22 cellular contexts compared by ENCODE assay signal in genomic region chr9:6620353-6620752, GRCh38.
"Had no signal": no experiment of that assay in that cellular context is flagged by ENCODE, and none has a peak within 500 bp of the region (broad histone marks: within the 10 kb centered on the region; RNA-seq: fewer than 3 reads in every experiment).

No MANE protein-coding gene starts in this region.

- H3K27me3 Mint-ChIP-seq: activated CD4-positive, alpha-beta T cell treated with anti-CD3 and anti-CD28 coated beads, Interleukin-2, amount 10 ng/mL, durations not matched to agents 7 days and 5 days had no signal

- H3K36me3 Mint-ChIP-seq: activated CD4-positive, alpha-beta memory T cell treated with anti-CD3 and anti-CD28 coated beads for 36 hours; activated naive CD4-positive, alpha-beta T cell treated with anti-CD3 and anti-CD28 coated beads, Interleukin-2, amount 50 U/mL, for 72 hours had no signal

- H3K4me3 Mint-ChIP-seq: activated CD4-positive, alpha-beta memory T cell treated with anti-CD3 and anti-CD28 coated beads for 36 hours; activated CD4-positive, alpha-beta T cell treated with anti-CD3 and anti-CD28 coated beads, Interleukin-2, amount 10 ng/mL, durations not matched to agents 7 days and 5 days; activated naive CD8-positive, alpha-beta T cell treated with anti-CD3 and anti-CD28 coated beads, Interleukin-2, amount 50 U/mL, for 24 hours; activated T-cell treated with anti-CD3 and anti-CD28 coated beads, Interleukin-2, amount 50 U/mL, for 4 hours; brain; central memory CD8-positive, alpha-beta T cell had no signal

- DNase-seq: activated CD4-positive, alpha-beta memory T cell treated with anti-CD3 and anti-CD28 coated beads for 36 hours; activated CD4-positive, alpha-beta T cell treated with anti-CD3 and anti-CD28 coated beads, Interleukin-2, amount 10 ng/mL, durations not matched to agents 7 days and 5 days; activated CD4-positive, CD25-positive, alpha-beta regulatory T cell; activated CD8-positive, alpha-beta memory T cell treated with anti-CD3 and anti-CD28 coated beads for 24 hours; activated effector memory CD4-positive, alpha-beta T cell treated with anti-CD3 and anti-CD28 coated beads, Interleukin-2, amount 50 U/mL, for 16 hours; activated naive CD4-positive, alpha-beta T cell treated with Interleukin-2 at 50 U/mL for 16 hours; activated naive CD8-positive, alpha-beta T cell treated with anti-CD3 and anti-CD28 coated beads, Interleukin-2, amount 50 U/mL, for 24 hours; activated T-cell treated with anti-CD3 and anti-CD28 coated beads, Interleukin-2, amount 50 U/mL, for 4 hours; amniotic stem cell; Karpas-422; NCI-H1105 treated with DMSO at 0.1 percent for 48 hours; NCI-H1436 treated with DMSO at 0.1 percent for 48 hours; NCI-H187; NCI-H2081; NCI-H510A treated with DMSO at 0.1 percent for 48 hours; NCI-H69; SIG-M5; T-helper 2 cell; T1000 had no signal

- H3K9me3 Mint-ChIP-seq: activated CD4-positive, alpha-beta memory T cell treated with anti-CD3 and anti-CD28 coated beads for 36 hours; activated naive CD4-positive, alpha-beta T cell treated with anti-CD3 and anti-CD28 coated beads, Interleukin-2, amount 50 U/mL, for 72 hours; activated naive CD8-positive, alpha-beta T cell treated with anti-CD3 and anti-CD28 coated beads, Interleukin-2, amount 50 U/mL, for 24 hours; activated T-cell treated with anti-CD3 and anti-CD28 coated beads, Interleukin-2, amount 50 U/mL, for 4 hours; central memory CD8-positive, alpha-beta T cell had no signal

- ATAC-seq: activated naive CD4-positive, alpha-beta T cell treated with anti-CD3 and anti-CD28 coated beads, Interleukin-2, amount 50 U/mL, for 72 hours; activated naive CD8-positive, alpha-beta T cell treated with anti-CD3 and anti-CD28 coated beads, Interleukin-2, amount 50 U/mL, for 24 hours; activated T-cell treated with anti-CD3 and anti-CD28 coated beads, Interleukin-2, amount 50 U/mL, for 4 hours had no signal

- H3K4me1 Mint-ChIP-seq: activated CD4-positive, alpha-beta T cell treated with anti-CD3 and anti-CD28 coated beads, Interleukin-2, amount 10 ng/mL, durations not matched to agents 7 days and 5 days; activated naive CD8-positive, alpha-beta T cell treated with anti-CD3 and anti-CD28 coated beads, Interleukin-2, amount 50 U/mL, for 24 hours; central memory CD8-positive, alpha-beta T cell had no signal

- H3K27ac Mint-ChIP-seq: activated CD4-positive, alpha-beta memory T cell treated with anti-CD3 and anti-CD28 coated beads for 36 hours; activated CD4-positive, alpha-beta T cell treated with anti-CD3 and anti-CD28 coated beads, Interleukin-2, amount 10 ng/mL, durations not matched to agents 7 days and 5 days; activated naive CD4-positive, alpha-beta T cell treated with anti-CD3 and anti-CD28 coated beads, Interleukin-2, amount 50 U/mL, for 72 hours; activated naive CD8-positive, alpha-beta T cell treated with anti-CD3 and anti-CD28 coated beads, Interleukin-2, amount 50 U/mL, for 24 hours had no signal
